Comparison of ENCODE assay signal across 17 cellular contexts in genomic region chrX:2402361-2402690, GRCh38.
DNase-seq lines count a peak whose midpoint lies in the region; ATAC-seq, FAIRE-seq and TF ChIP-seq lines count a peak whose summit lies in the region.
"Had no signal": no experiment of that assay in that cellular context is flagged by ENCODE, and none has a peak within 500 bp of the region (broad histone marks: within the 10 kb centered on the region; RNA-seq: fewer than 3 reads in every experiment).

No MANE protein-coding gene starts in this region.

- H3F3A ChIP-seq in GM23248 (ENCODE audit: insufficient read depth), result peaks cover 17% of the 10 kb centered on the region

- 79 to 86% methylated on average over 7 of the region's 7 CpGs for WGBS in GM23248 (ENCODE audit: low coverage in 1 of 2, low lambda C conversion rate in 2 of 2, missing lambda C conversion rate in 2 of 2), 2 experiments

- no peak for TF ChIP-seq CTCF in astrocyte (IDR thresholded peaks at IDR 0.05; ENCODE audit: insufficient read depth, low read depth, low read length)
- no peak for TF ChIP-seq CTCF in foreskin keratinocyte (conservative IDR thresholded peaks at IDR 0.05)
- TF ChIP-seq CTCF in progenitor cell of endocrine pancreas (IDR thresholded peaks at IDR 0.05; ENCODE audit: unreplicated experiment), result no peak

- no peak for DNase-seq in GM23248
- no peak for DNase-seq in astrocyte (ENCODE audit: low read depth)
- DNase-seq in foreskin keratinocyte, result no peak
- no peak for DNase-seq in progenitor cell of endocrine pancreas (ENCODE audit: low spot score, unreplicated experiment)
- no peak for DNase-seq in MV-4-11 (lab: John Stamatoyannopoulos, UW)
- DNase-seq in dedifferentiated amniotic fluid mesenchymal stem cell (ENCODE audit: extremely low spot score), result no peak
- DNase-seq: activated CD4-positive, alpha-beta memory T cell treated with anti-CD3 and anti-CD28 coated beads, Interleukin-2, amount 10 ng/mL, durations not matched to agents 7 days and 5 days; NCI-H1048; NCI-H2107; PC-9; uterus had no signal

- peaks cover 8% of the 10 kb centered on the region for H3K4me1 Mint-ChIP-seq in astrocyte (ENCODE audit: low read depth, unreplicated experiment)
- H3K4me1 Mint-ChIP-seq in progenitor cell of endocrine pancreas (ENCODE audit: low read depth), result peaks cover 27% of the 10 kb centered on the region
- H3K4me1 Mint-ChIP-seq: activated CD4-positive, alpha-beta memory T cell treated with anti-CD3 and anti-CD28 coated beads, Interleukin-2, amount 10 ng/mL, durations not matched to agents 7 days and 5 days; stimulated activated effector memory CD8-positive, alpha-beta T cell treated with anti-CD3 and anti-CD28 coated beads, Interleukin-12 subunit alpha, Interleukin-12 subunit beta, amount 100 ng/mL, for 72 hours had no signal

- in situ Hi-C loops in GM23248 (cut with MboI), result no loop called here

- H3K36me3 ChIP-seq in GM23248 (ENCODE audit: low read depth) (no peaks in the 10 kb centered on the region), astrocyte (ENCODE audit: insufficient read depth, low read length) (peaks cover 7% of the 10 kb centered on the region)
- H3K36me3 ChIP-seq: uterus had no signal

- H3K4me3 ChIP-seq in GM23248, result no peak overlapping the region
- peak overlapping the region; percentile 33 for H3K4me3 ChIP-seq in astrocyte (ENCODE audit: insufficient read depth, low read depth, low read length)
- H3K4me3 ChIP-seq: coronary artery, PC-9, uterus had no signal

- no peak for ATAC-seq in foreskin keratinocyte
- no peak for ATAC-seq in GM21576 (IDR thresholded peaks at IDR 0.05; ENCODE audit: unreplicated experiment)
- no peak for ATAC-seq in GM19351 (IDR thresholded peaks at IDR 0.05; ENCODE audit: unreplicated experiment)
- ATAC-seq: stimulated activated effector memory CD8-positive, alpha-beta T cell treated with anti-CD3 and anti-CD28 coated beads, Interleukin-12 subunit alpha, Interleukin-12 subunit beta, amount 100 ng/mL, for 72 hours had no signal

- H3K9me3 Mint-ChIP-seq in astrocyte (ENCODE audit: unreplicated experiment) (peaks cover 7% of the 10 kb centered on the region), progenitor cell of endocrine pancreas (ENCODE audit: low read depth) (peaks cover 7% of the 10 kb centered on the region)

- H3K27me3 Mint-ChIP-seq in astrocyte (ENCODE audit: low read depth, unreplicated experiment) (no peaks in the 10 kb centered on the region), progenitor cell of endocrine pancreas (no peaks in the 10 kb centered on the region)
- H3K27me3 Mint-ChIP-seq: activated CD4-positive, alpha-beta memory T cell treated with anti-CD3 and anti-CD28 coated beads, Interleukin-2, amount 10 ng/mL, durations not matched to agents 7 days and 5 days had no signal

- peaks cover 16% of the 10 kb centered on the region for H3K36me3 Mint-ChIP-seq in astrocyte (ENCODE audit: low read depth, unreplicated experiment)
- H3K36me3 Mint-ChIP-seq in progenitor cell of endocrine pancreas (ENCODE audit: insufficient read depth), result peaks cover 35% of the 10 kb centered on the region

- H3K4me1 ChIP-seq in GM23248 (ENCODE audit: insufficient read depth) (peaks cover 17% of the 10 kb centered on the region; the same call in 1 of the 2 replicates), astrocyte (ENCODE audit: insufficient read depth, low read length) (peaks cover 23% of the 10 kb centered on the region), foreskin keratinocyte (peaks cover 21% of the 10 kb centered on the region)
- H3K4me1 ChIP-seq: uterus had no signal

- no peaks in the 10 kb centered on the region for H3K79me2 ChIP-seq in GM23248 (ENCODE audit: insufficient read depth)
- no peaks in the 10 kb centered on the region for H3K79me2 ChIP-seq in astrocyte (ENCODE audit: insufficient read depth, low read length)

- no peak for FAIRE-seq in astrocyte (lab: Jason Lieb, UNC)
- FAIRE-seq: H54 had no signal

- H3K27me3 ChIP-seq in GM23248 (replicated peaks; ENCODE audit: insufficient read depth), result no peaks in the 10 kb centered on the region
- no peaks in the 10 kb centered on the region for H3K27me3 ChIP-seq in astrocyte (ENCODE audit: insufficient read depth, low read length)
- H3K27me3 ChIP-seq in foreskin keratinocyte, result no peaks in the 10 kb centered on the region
- H3K27me3 ChIP-seq: neutrophil, uterus had no signal

- H2AFZ ChIP-seq in GM23248 (peak overlapping the region; percentile 32; the same call in 1 of the 2 replicates), astrocyte (ENCODE audit: low read depth, low read length) (peak overlapping the region; percentile 60)
- H2AFZ ChIP-seq: PC-9 had no signal

- 0 out of 2 replicates have a peak overlapping the region, but pooled peaks have one; percentile 56 for H3K9ac ChIP-seq in GM23248
- peak overlapping the region; percentile 73 for H3K9ac ChIP-seq in astrocyte (ENCODE audit: low read length)

- H3K4me2 ChIP-seq in GM23248 (ENCODE audit: unreplicated experiment) (no peak overlapping the region), astrocyte (ENCODE audit: low read length) (peak overlapping the region; percentile 80)
- H3K4me2 ChIP-seq: PC-9 had no signal

- H3K9me2 ChIP-seq in GM23248 (ENCODE audit: insufficient read depth), result no peaks in the 10 kb centered on the region

- H3K27ac ChIP-seq in GM23248 (peak overlapping the region; percentile 63; the same call in 1 of the 2 replicates), astrocyte (ENCODE audit: low read depth, low read length) (peak overlapping the region; percentile 40), foreskin keratinocyte (peak overlapping the region; percentile 96)
- H3K27ac ChIP-seq: coronary artery, neutrophil, PC-9, uterus had no signal

- H3K4me3 Mint-ChIP-seq in astrocyte (ENCODE audit: unreplicated experiment) (no peak overlapping the region), progenitor cell of endocrine pancreas (ENCODE audit: low read depth) (no peak overlapping the region)
- H3K4me3 Mint-ChIP-seq: activated CD4-positive, alpha-beta memory T cell treated with anti-CD3 and anti-CD28 coated beads, Interleukin-2, amount 10 ng/mL, durations not matched to agents 7 days and 5 days; stimulated activated effector memory CD8-positive, alpha-beta T cell treated with anti-CD3 and anti-CD28 coated beads, Interleukin-12 subunit alpha, Interleukin-12 subunit beta, amount 100 ng/mL, for 72 hours had no signal

- H3K27ac Mint-ChIP-seq in astrocyte (ENCODE audit: unreplicated experiment), result no peak overlapping the region
- H3K27ac Mint-ChIP-seq in progenitor cell of endocrine pancreas, result peak overlapping the region; percentile 93
- H3K27ac Mint-ChIP-seq: activated CD4-positive, alpha-beta memory T cell treated with anti-CD3 and anti-CD28 coated beads, Interleukin-2, amount 10 ng/mL, durations not matched to agents 7 days and 5 days; stimulated activated effector memory CD8-positive, alpha-beta T cell treated with anti-CD3 and anti-CD28 coated beads, Interleukin-12 subunit alpha, Interleukin-12 subunit beta, amount 100 ng/mL, for 72 hours had no signal

- H4K20me1 ChIP-seq in GM23248 (ENCODE audit: insufficient read depth) (no peaks in the 10 kb centered on the region), astrocyte (ENCODE audit: insufficient read depth, low read length) (peaks cover 9% of the 10 kb centered on the region)

- H3K9me3 ChIP-seq in GM23248 (ENCODE audit: low read depth) (no peaks in the 10 kb centered on the region), astrocyte (ENCODE audit: insufficient read depth, low read depth, low read length) (peaks cover 6% of the 10 kb centered on the region)
- H3K9me3 ChIP-seq: neutrophil, uterus had no signal

Comparison
In these comparisons a context has a peak if more than half of its experiments do, and no peak if none do; other contexts are left out.
1. H3K27ac ChIP-seq: peak in every context shown above with its lines; median percentile 96 in foreskin keratinocyte; 63 in GM23248; 40 in astrocyte.